10 cellular contexts compared by ENCODE assay signal in the genomic region with DNA sequence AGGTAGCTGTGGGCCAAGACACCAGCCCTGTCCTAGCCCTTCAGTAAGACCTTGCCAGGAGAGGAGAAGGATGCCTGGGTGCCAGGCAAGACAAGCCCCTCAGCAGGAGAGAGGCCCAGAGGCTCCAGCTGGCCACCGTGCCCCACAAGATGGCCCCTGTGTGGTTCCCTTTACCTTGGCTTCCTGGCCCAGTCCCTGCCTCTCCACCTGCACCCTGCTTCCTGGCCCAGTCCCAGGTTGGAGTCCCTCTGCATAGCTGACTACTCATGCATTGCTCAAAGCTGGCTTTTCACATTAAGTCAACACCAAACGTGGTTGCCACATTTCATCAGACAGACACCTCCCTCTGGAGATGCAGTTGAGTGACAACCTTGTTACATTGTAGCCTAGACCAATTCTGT. TPM values are rescaled to one million over a fixed set of nuclear protein-coding genes. Genes with fewer than 3 reads are reported as not detected.
DNase-seq lines count a peak whose midpoint lies in the region; ATAC-seq and TF ChIP-seq lines count a peak whose summit lies in the region.
"Had no signal": no experiment of that assay in that cellular context is flagged by ENCODE, and none has a peak within 500 bp of the region (broad histone marks: within the 10 kb centered on the region; RNA-seq: fewer than 3 reads in every experiment).

No MANE protein-coding gene starts in this region.

- H3K4me1 Mint-ChIP-seq in Calu3 (ENCODE audit: low read depth, unreplicated experiment) = peaks cover 17% of the 10 kb centered on the region
- H3K4me1 Mint-ChIP-seq in immature natural killer cell = peaks cover 24 to 26% of the 10 kb centered on the region in 2 donors

- H3K4me3 Mint-ChIP-seq in Calu3 (ENCODE audit: low read depth, unreplicated experiment) (peak overlapping the region; percentile 12), immature natural killer cell (peak overlapping the region in 4 of 5 donors; percentile 29 to 51 (median 35))

- BruUV-seq in Calu3 (replicated peaks; lab: Mats Ljungman, UMichigan) = no TSS peak

- H3K27ac Mint-ChIP-seq in Calu3 (ENCODE audit: unreplicated experiment) (no peak overlapping the region), immature natural killer cell (peak overlapping the region; percentile 49 to 87 (median 68))

- no peak for TF ChIP-seq CTCF in Calu3 (IDR thresholded peaks at IDR 0.05; ENCODE audit: unreplicated experiment)

- no peak for ATAC-seq in HG03439 (IDR thresholded peaks at IDR 0.05; ENCODE audit: unreplicated experiment)
- no peak for ATAC-seq in HG03442 (IDR thresholded peaks at IDR 0.05; ENCODE audit: unreplicated experiment)

- H3K9me3 Mint-ChIP-seq in Calu3 (ENCODE audit: low read depth, unreplicated experiment) (no peaks in the 10 kb centered on the region), immature natural killer cell (no peaks in the 10 kb centered on the region)

- CTCF ChIA-PET in Calu3 (lab: Charles Lee) = interaction anchor here (1.5 kb wide), 1 partner anchor 8 kb away, joined by 4 read pairs; no protein-coding TSS in a partner anchor

- DNase-seq in ACHN (peak; percentile 77), Calu3 (no peak), RPMI8226 (peak; percentile 38), immature natural killer cell (no peak), NCI-H2107 treated with DMSO at 0.1 percent for 48 hours (lab: John Stamatoyannopoulos, UW; ENCODE audit: unreplicated experiment) (no peak), T-helper 9 cell (no peak)
- DNase-seq: GDM1, NCI-H2171 had no signal

- H3K36me3 Mint-ChIP-seq in Calu3 (ENCODE audit: insufficient read depth, unreplicated experiment) (peaks cover 54% of the 10 kb centered on the region), immature natural killer cell (peaks cover 0 to 10% (median 4%) of the 10 kb centered on the region in 3 donors)

- H3K27me3 Mint-ChIP-seq in Calu3 (ENCODE audit: unreplicated experiment) (no peaks in the 10 kb centered on the region), immature natural killer cell (ENCODE audit: low read depth in 3 of 3) (peaks cover 8 to 20% (median 15%) of the 10 kb centered on the region in 3 donors)

- in situ Hi-C loops in ACHN (cut with HindIII; ENCODE audit: low pct_ligation_motif_present, low pct_unique_long_range_greater_than_20kb, low sequenced_read_pairs) = no loop called here

- intact Hi-C loops in Calu3 (cut with micrococcal nuclease; ENCODE audit: unreplicated experiment) = no loop called here

RNA-seq across cellular contexts. Expression of a gene that starts 4.0 kb away (rescaled TPM):
- total RNA-seq in Calu3 (2022) = 3.6 and 3.8 TPM in 2 replicates
- 1 to 10 TPM; 4.6 to 6.7 (median 6.4) TPM for polyA plus RNA-seq in immature natural killer cell

RNA-seq across cellular contexts. Expression of a gene that starts 9.7 kb away (rescaled TPM):
- 40.8 and 43.5 TPM in 2 replicates for total RNA-seq in Calu3 (2022)
- 10 to 100 TPM; 38.4 to 52.0 (median 40.7) TPM for polyA plus RNA-seq in immature natural killer cell

RNA-seq across cellular contexts. Expression of a gene that starts 12.5 kb away (rescaled TPM):
- total RNA-seq in Calu3 (2022) = 10.1 and 11.8 TPM in 2 replicates
- under 1 TPM in 1 of 3 donors, not detected in 2; 0.17 TPM for polyA plus RNA-seq in immature natural killer cell

RNA-seq across cellular contexts. Expression of a gene that starts 15.9 kb away (rescaled TPM):
- 72.4 and 73.1 TPM in 2 replicates for total RNA-seq in Calu3 (2022)
- 10 to 100 TPM in 1 of 3 donors, 1 to 10 TPM in 2; 1.8 to 10.4 (median 2.9) TPM for polyA plus RNA-seq in immature natural killer cell

RNA-seq across cellular contexts. Expression of a gene that starts 21.9 kb away (rescaled TPM):
- 62.0 and 71.1 TPM in 2 replicates for total RNA-seq in Calu3 (2022)
- polyA plus RNA-seq in immature natural killer cell = 10 to 100 TPM; 34.4 to 66.1 (median 59.8) TPM

Comparison
In these comparisons a context has a peak if more than half of its experiments do, and no peak if none do; other contexts are left out.
1. DNase-seq: peak in ACHN (single experiment) and RPMI8226 (single experiment); none in Calu3 (single experiment), immature natural killer cell (0 of 3), NCI-H2107 treated with DMSO at 0.1 percent for 48 hours (single experiment) and T-helper 9 cell (single experiment).